In genomic region chr18:70289351-70290330, GRCh38 we compare ENCODE assay signal across 8 cellular contexts. TPM values are rescaled to one million over a fixed set of nuclear protein-coding genes. Genes with fewer than 3 reads are reported as not detected.
DNase-seq lines count a peak whose midpoint lies in the region; ATAC-seq and TF ChIP-seq lines count a peak whose summit lies in the region.

No MANE protein-coding gene starts in this region.

- peak overlapping the region; percentile 39 for H2AFZ ChIP-seq in trophoblast cell (ENCODE audit: insufficient read depth, low read length, poor library complexity)

- H3K23ac ChIP-seq in trophoblast cell (ENCODE audit: low read length): no peak overlapping the region

- no CpG with 5 or more reads among the region's 87 CpGs for WGBS in trophoblast cell (ENCODE audit: extremely low coverage, insufficient coverage, insufficient read length)

- H3K27me3 ChIP-seq in cardiac muscle cell: no peaks in the 10 kb centered on the region
- no peaks in the 10 kb centered on the region for H3K27me3 ChIP-seq in trophoblast cell (ENCODE audit: insufficient read depth, low read length)

- peak overlapping the region; percentile 46 for H3K4ac ChIP-seq in trophoblast cell (ENCODE audit: low read depth, low read length)

- peak overlapping the region; percentile 6 for H2BK12ac ChIP-seq in trophoblast cell (ENCODE audit: low read length)

- H4K12ac ChIP-seq in trophoblast cell (ENCODE audit: low read depth, low read length): peak overlapping the region; percentile 85

- H3K9me3 ChIP-seq in cardiac muscle cell (ENCODE audit: low read depth) (no peaks in the 10 kb centered on the region), trophoblast cell (ENCODE audit: insufficient read depth, low read depth, low read length) (no peaks in the 10 kb centered on the region)

- H3K27me3 Mint-ChIP-seq in activated T-helper 2 cell treated with anti-CD3 and anti-CD28 coated beads, Interferon-gamma antibody, Interleukin-2, Interleukin-4, amounts not matched to agents 10 μg/mL and 5 μg/mL and 100 μg/mL, durations not matched to agents 14 hours and 24 hours and 36 hours (ENCODE audit: low read depth): peaks cover 34% of the 10 kb centered on the region

- H2BK5ac ChIP-seq in trophoblast cell (ENCODE audit: low read depth, low read length, poor library complexity): peak overlapping the region; percentile 99

- peak overlapping the region; percentile 53 for H3K4me3 ChIP-seq in Jurkat, Clone E6-1 (ENCODE audit: low read length)
- H3K4me3 ChIP-seq in cardiac muscle cell (peak overlapping the region; percentile 99), trophoblast cell (ENCODE audit: low read depth, low read length) (peak overlapping the region; percentile 83)

- H3K4me1 ChIP-seq in cardiac muscle cell (ENCODE audit: low read depth) (peaks cover 28% of the 10 kb centered on the region), trophoblast cell (ENCODE audit: control insufficient read depth in 1 of 2, insufficient read depth in 2 of 2, low read length in 2 of 2) (peaks cover 7 to 15% of the 10 kb centered on the region in 2 experiments)

- intact Hi-C loops in activated T-helper 2 cell treated with anti-CD3 and anti-CD28 coated beads, Interferon-gamma antibody, Interleukin-2, Interleukin-4, amounts not matched to agents 10 μg/mL and 5 μg/mL and 100 μg/mL, durations not matched to agents 14 hours and 24 hours and 36 hours (cut with micrococcal nuclease): loop anchor here (1.0 to 10.0 kb wide), 2 partner anchors 84 to 145 kb away; partner anchors contain the start of gene RTTN

- H3K18ac ChIP-seq in trophoblast cell (ENCODE audit: low read length): peak overlapping the region; percentile 83

- DNase-seq in activated T-cell treated with anti-CD3 and anti-CD28 coated beads for 48 hours (ENCODE audit: low read depth) (peak; percentile 17), activated T-cell treated with anti-CD3 and anti-CD28 coated beads for 4 hours (no peak), cardiac muscle cell (ENCODE audit: low read depth in 1 of 2, low spot score in 1 of 2) (peak; percentile 42 to 77), trophoblast cell (peak; percentile 31 to 50), putamen (ENCODE audit: low spot score) (no peak)
- no peak for DNase-seq in Jurkat, Clone E6-1 (ENCODE audit: low read depth, low spot score)
- peak; percentile 22 for DNase-seq in activated T-helper 2 cell treated with anti-CD3 and anti-CD28 coated beads, Interferon-gamma antibody, Interleukin-2, Interleukin-4, amounts not matched to agents 10 μg/mL and 5 μg/mL and 100 μg/mL, durations not matched to agents 14 hours and 24 hours and 36 hours (ENCODE audit: low spot score)

- ATAC-seq in GM21825 (IDR thresholded peaks at IDR 0.05; ENCODE audit: unreplicated experiment): peak; percentile 55

- H3K4me2 ChIP-seq in trophoblast cell (ENCODE audit: low read length): peak overlapping the region; percentile 83

- H3K27ac Mint-ChIP-seq in activated T-helper 2 cell treated with anti-CD3 and anti-CD28 coated beads, Interferon-gamma antibody, Interleukin-2, Interleukin-4, amounts not matched to agents 10 μg/mL and 5 μg/mL and 100 μg/mL, durations not matched to agents 14 hours and 24 hours and 36 hours: peak overlapping the region; percentile 70

- peaks cover 8% of the 10 kb centered on the region for H3K36me3 Mint-ChIP-seq in activated T-helper 2 cell treated with anti-CD3 and anti-CD28 coated beads, Interferon-gamma antibody, Interleukin-2, Interleukin-4, amounts not matched to agents 10 μg/mL and 5 μg/mL and 100 μg/mL, durations not matched to agents 14 hours and 24 hours and 36 hours (ENCODE audit: low read depth)

- peak overlapping the region; percentile 99 for H3K9ac ChIP-seq in trophoblast cell (ENCODE audit: low read length)

- peaks cover 35% of the 10 kb centered on the region for H3K79me2 ChIP-seq in trophoblast cell (ENCODE audit: control insufficient read depth, insufficient read depth, low read length, poor library complexity)

- H2BK120ac ChIP-seq in trophoblast cell (ENCODE audit: insufficient read depth, low read length, poor library complexity): peak overlapping the region; percentile 10

- peak overlapping the region; percentile 53 for H2AK5ac ChIP-seq in trophoblast cell (ENCODE audit: low read length)

- peak overlapping the region; percentile 100 for H3K14ac ChIP-seq in trophoblast cell (ENCODE audit: low read length)

- peaks cover 18% of the 10 kb centered on the region for H3K4me1 Mint-ChIP-seq in activated T-helper 2 cell treated with anti-CD3 and anti-CD28 coated beads, Interferon-gamma antibody, Interleukin-2, Interleukin-4, amounts not matched to agents 10 μg/mL and 5 μg/mL and 100 μg/mL, durations not matched to agents 14 hours and 24 hours and 36 hours (ENCODE audit: low read depth)

- H3K36me3 ChIP-seq in cardiac muscle cell (no peaks in the 10 kb centered on the region), trophoblast cell (ENCODE audit: control insufficient read depth in 1 of 2, insufficient read depth in 2 of 2, low read length in 2 of 2) (peaks cover 0 to 3% of the 10 kb centered on the region in 2 experiments)

- H4K8ac ChIP-seq in trophoblast cell (ENCODE audit: low read depth, low read length): peak overlapping the region; percentile 96

- peak overlapping the region; percentile 99 for H4K91ac ChIP-seq in trophoblast cell (ENCODE audit: low read depth, low read length)

- TF ChIP-seq CTCF in cardiac muscle cell (IDR thresholded peaks at IDR 0.05; ENCODE audit: low read depth, low read length): no peak

- peaks cover 14% of the 10 kb centered on the region for H3K79me1 ChIP-seq in trophoblast cell (ENCODE audit: low read length)

- peak overlapping the region; percentile 98 for H3K27ac ChIP-seq in cardiac muscle cell
- peak overlapping the region; percentile 94 for H3K27ac ChIP-seq in trophoblast cell (ENCODE audit: low read depth, low read length)

- peak overlapping the region; percentile 85 for H3K4me3 Mint-ChIP-seq in activated T-helper 2 cell treated with anti-CD3 and anti-CD28 coated beads, Interferon-gamma antibody, Interleukin-2, Interleukin-4, amounts not matched to agents 10 μg/mL and 5 μg/mL and 100 μg/mL, durations not matched to agents 14 hours and 24 hours and 36 hours (ENCODE audit: low read depth)

- no peaks in the 10 kb centered on the region for H3K9me3 Mint-ChIP-seq in activated T-helper 2 cell treated with anti-CD3 and anti-CD28 coated beads, Interferon-gamma antibody, Interleukin-2, Interleukin-4, amounts not matched to agents 10 μg/mL and 5 μg/mL and 100 μg/mL, durations not matched to agents 14 hours and 24 hours and 36 hours

RNA-seq across cellular contexts. Expression of gene SOCS6, which starts 0.8 kb away (rescaled TPM):
- polyA plus RNA-seq in Jurkat, Clone E6-1 (2012; ENCODE audit: insufficient read depth, insufficient read length): 5.6 TPM
- total RNA-seq in activated T-helper 2 cell treated with anti-CD3 and anti-CD28 coated beads, Interferon-gamma antibody, Interleukin-2, Interleukin-4, amounts not matched to agents 10 μg/mL and 5 μg/mL and 100 μg/mL, durations not matched to agents 14 hours and 24 hours and 36 hours: 3.8 and 4.5 TPM in 2 replicates
- total RNA-seq in cardiac muscle cell: 17.5 and 24.1 TPM in 2 replicates
- 11.0 and 17.5 TPM in 2 replicates for polyA plus RNA-seq in cardiac muscle cell
- polyA plus RNA-seq in trophoblast cell (2013): 49.6 and 49.7 TPM in 2 replicates

Comparison
In these comparisons a context has a peak if more than half of its experiments do, and no peak if none do; other contexts are left out.
1. DNase-seq: peak in activated T-cell treated with anti-CD3 and anti-CD28 coated beads for 48 hours (single experiment), activated T-helper 2 cell treated with anti-CD3 and anti-CD28 coated beads, Interferon-gamma antibody, Interleukin-2, Interleukin-4, amounts not matched to agents 10 μg/mL and 5 μg/mL and 100 μg/mL, durations not matched to agents 14 hours and 24 hours and 36 hours (single experiment), cardiac muscle cell (2 of 2) and trophoblast cell (2 of 2); none in activated T-cell treated with anti-CD3 and anti-CD28 coated beads for 4 hours (single experiment), Jurkat, Clone E6-1 (single experiment) and putamen (single experiment).
2. Peak in every context shown above with its lines, with median percentiles within 50 percentile points of each other: H3K4me3 ChIP-seq.